8 cellular contexts compared by ENCODE assay signal in genomic region chr17:77332981-77333685, GRCh38.
A peak's percentile ranks its signal among the peaks of the same experiment; 100 is the strongest.
DNase-seq lines count a peak whose midpoint lies in the region; ATAC-seq and TF ChIP-seq lines count a peak whose summit lies in the region.

No MANE protein-coding gene starts in this region.

- H3K36me3 ChIP-seq in BLaER1 treated with 17β-estradiol and CSF1 and Interleukin-3, amounts not matched to agents 10 nM and 100 nM = peaks cover 0 to 12% (median 0%) of the 10 kb centered on the region in 11 experiments; a peak in 5 of 22 replicates
- peaks cover 3% of the 10 kb centered on the region; the same call in 1 of the 2 replicates for H3K36me3 ChIP-seq in MM.1S (replicated peaks; ENCODE audit: insufficient read depth, low read length)
- peaks cover 13% of the 10 kb centered on the region for H3K36me3 ChIP-seq in adipocyte (ENCODE audit: control insufficient read depth, insufficient read depth, low read length, severe bottlenecking)
- H3K36me3 ChIP-seq in mucosa of descending colon (ENCODE audit: low read depth) = no peaks in the 10 kb centered on the region

- H3K9me3 ChIP-seq in BLaER1 treated with 17β-estradiol and CSF1 and Interleukin-3, amounts not matched to agents 10 nM and 100 nM (replicated peaks in 1 of 11) = peaks cover 6 to 34% (median 16%) of the 10 kb centered on the region in 11 experiments
- H3K9me3 ChIP-seq in MM.1S (replicated peaks; ENCODE audit: insufficient read depth, low read length) (no peaks in the 10 kb centered on the region; the same call in 1 of the 2 replicates), adipocyte (ENCODE audit: control insufficient read depth, low read length) (peaks cover 20% of the 10 kb centered on the region), mucosa of descending colon (no peaks in the 10 kb centered on the region)

- H3K79me2 ChIP-seq in MM.1S (ENCODE audit: low read length) = peaks cover 85% of the 10 kb centered on the region

- peaks cover 0 to 4% (median 0%) of the 10 kb centered on the region in 11 experiments; a peak in 1 of 22 replicates for H3K27me3 ChIP-seq in BLaER1 treated with 17β-estradiol and CSF1 and Interleukin-3, amounts not matched to agents 10 nM and 100 nM
- H3K27me3 ChIP-seq in MM.1S (replicated peaks; ENCODE audit: insufficient read depth, low read length) (no peaks in the 10 kb centered on the region), adipocyte (replicated peaks; ENCODE audit: control insufficient read depth, insufficient read depth, low read length) (no peaks in the 10 kb centered on the region)

- peak; percentile 23 for ATAC-seq in mucosa of descending colon
- no peak for ATAC-seq in HG02571 (IDR thresholded peaks at IDR 0.05; ENCODE audit: unreplicated experiment)
- no peak for ATAC-seq in HG03520 (IDR thresholded peaks at IDR 0.05; ENCODE audit: unreplicated experiment)
- no peak for ATAC-seq in GM21367 (IDR thresholded peaks at IDR 0.05; ENCODE audit: unreplicated experiment)
- no peak for ATAC-seq in GM18870 (IDR thresholded peaks at IDR 0.05; ENCODE audit: unreplicated experiment)

- H3K4me2 ChIP-seq in BLaER1 treated with 17β-estradiol and CSF1 and Interleukin-3, amounts not matched to agents 10 nM and 100 nM = peak overlapping the region; percentile 64 to 100 (median 89); a peak in 21 of 22 replicates
- H3K4me2 ChIP-seq in MM.1S (ENCODE audit: low read depth, low read length) = peak overlapping the region; percentile 90

- H3K27ac ChIP-seq in BLaER1 treated with 17β-estradiol and CSF1 and Interleukin-3, amounts not matched to agents 10 nM and 100 nM = peak overlapping the region in 6 of 11 experiments; percentile 12 to 72 (median 40); a peak in 7 of 22 replicates
- peak overlapping the region; percentile 77 for H3K27ac ChIP-seq in MM.1S (ENCODE audit: low read length)

- no peaks in the 10 kb centered on the region for H3K9me2 ChIP-seq in MM.1S (replicated peaks; ENCODE audit: insufficient read depth, low read length)

- intact Hi-C loops in mucosa of descending colon (cut with DNase I, micrococcal nuclease) = loop anchor here (5.0 kb wide), 2 partner anchors 159 to 164 kb away; no protein-coding TSS in a partner anchor

- H3F3A ChIP-seq in MM.1S (ENCODE audit: insufficient read depth, low read length) = peaks cover 27% of the 10 kb centered on the region

- no peak for DNase-seq in MM.1S
- DNase-seq in adipocyte (ENCODE audit: low read depth) = peak; percentile 93
- DNase-seq in mucosa of descending colon = peak in 1 of 3 donors; percentile 5

- no peak overlapping the region for H3K9ac ChIP-seq in BLaER1 treated with 17β-estradiol and CSF1 and Interleukin-3, amounts not matched to agents 10 nM and 100 nM
- H3K9ac ChIP-seq in MM.1S (ENCODE audit: low read length) (peak overlapping the region; percentile 74), adipocyte (ENCODE audit: low read length) (peak overlapping the region; percentile 73)

- no peak overlapping the region for H2AFZ ChIP-seq in MM.1S (ENCODE audit: low read length)

- peaks cover 0 to 67% (median 0%) of the 10 kb centered on the region in 11 experiments; a peak in 7 of 22 replicates for H4K20me1 ChIP-seq in BLaER1 treated with 17β-estradiol and CSF1 and Interleukin-3, amounts not matched to agents 10 nM and 100 nM
- 0 out of 2 replicates have a peak, but pooled peaks cover 5% of the 10 kb centered on the region for H4K20me1 ChIP-seq in MM.1S (ENCODE audit: insufficient read depth, low read length)

- TF ChIP-seq CTCF in MM.1S (IDR thresholded peaks at IDR 0.05; ENCODE audit: low read length) (no peak), mucosa of descending colon (IDR thresholded peaks at IDR 0.05) (no peak)

- H3K4me1 ChIP-seq in BLaER1 treated with 17β-estradiol and CSF1 and Interleukin-3, amounts not matched to agents 10 nM and 100 nM = peaks cover 51 to 63% (median 61%) of the 10 kb centered on the region in 10 experiments
- H3K4me1 ChIP-seq in MM.1S (ENCODE audit: low read length) (peaks cover 20% of the 10 kb centered on the region), adipocyte (ENCODE audit: control insufficient read depth, insufficient read depth, low read length) (peaks cover 30% of the 10 kb centered on the region), mucosa of descending colon (ENCODE audit: low read depth) (peaks cover 23% of the 10 kb centered on the region)

- no peak overlapping the region for H3K4me3 ChIP-seq in BLaER1 treated with 17β-estradiol and CSF1 and Interleukin-3, amounts not matched to agents 10 nM and 100 nM
- H3K4me3 ChIP-seq in MM.1S (ENCODE audit: low read length) (peak overlapping the region; percentile 56), adipocyte (ENCODE audit: low read length) (peak overlapping the region; percentile 28), mucosa of descending colon (no peak overlapping the region)

Comparison
In these comparisons a context has a peak if more than half of its experiments do, and no peak if none do; other contexts are left out.
1. H3K4me3 ChIP-seq: peak in MM.1S (single experiment) and adipocyte (single experiment); none in BLaER1 treated with 17β-estradiol and CSF1 and Interleukin-3, amounts not matched to agents 10 nM and 100 nM (0 of 10) and mucosa of descending colon (single experiment).
2. H3K9ac ChIP-seq: peak in MM.1S (single experiment) and adipocyte (single experiment); none in BLaER1 treated with 17β-estradiol and CSF1 and Interleukin-3, amounts not matched to agents 10 nM and 100 nM (0 of 11).